8 cellular contexts compared by ENCODE assay signal in genomic region chr21:42878993-42879787, GRCh38. TPM values are rescaled to one million over a fixed set of nuclear protein-coding genes. Genes with fewer than 3 reads are reported as not detected.
A peak's percentile ranks its signal among the peaks of the same experiment; 100 is the strongest.
DNase-seq lines count a peak whose midpoint lies in the region; ATAC-seq and TF ChIP-seq lines count a peak whose summit lies in the region.

Gene WDR4 (minus strand): TSS chr21:42879539. CDS start chr21:42879495, 44 bp downstream.

- no peaks in the 10 kb centered on the region for H3K27me3 ChIP-seq in CD4-positive, CD25-positive, alpha-beta regulatory T cell (ENCODE audit: control insufficient read depth, insufficient read depth, low read length)
- no peaks in the 10 kb centered on the region for H3K27me3 ChIP-seq in left lung

- no peaks in the 10 kb centered on the region for H3K9me3 Mint-ChIP-seq in CD4-positive, CD25-positive, alpha-beta regulatory T cell
- no peaks in the 10 kb centered on the region for H3K9me3 Mint-ChIP-seq in dendritic cell treated with granulocyte-macrophage colony-stimulating factor and Interleukin-4, amounts not matched to agents 40 ng/mL and 50 ng/mL, for 4 days

- H3K27ac ChIP-seq in CD4-positive, CD25-positive, alpha-beta regulatory T cell (ENCODE audit: insufficient read depth, low read length, poor library complexity, severe bottlenecking) = peak within 1 kb of the TSS; percentile 85
- peak within 1 kb of the TSS; percentile 70 to 91 for H3K27ac ChIP-seq in left lung

- peak; percentile 93 for ATAC-seq in CD4-positive, CD25-positive, alpha-beta regulatory T cell (ENCODE audit: low read depth in 2 of 2)
- ATAC-seq in GM19438 (IDR thresholded peaks at IDR 0.05; ENCODE audit: low read depth, unreplicated experiment) (peak; percentile 77), HG03571 (IDR thresholded peaks at IDR 0.05; ENCODE audit: unreplicated experiment) (peak; percentile 69), left lung (peak; percentile 98)

- no peaks in the 10 kb centered on the region for H3K36me3 ChIP-seq in CD4-positive, CD25-positive, alpha-beta regulatory T cell (ENCODE audit: control insufficient read depth, insufficient read depth, low read length)
- H3K36me3 ChIP-seq in left lung = peaks cover 0 to 25% of the 10 kb centered on the region in 2 donors

- TF ChIP-seq CTCF in left lung (IDR thresholded peaks at IDR 0.05) = no peak

- peaks cover 16 to 38% (median 22%) of the 10 kb centered on the region in 4 donors for H3K4me1 Mint-ChIP-seq in CD4-positive, CD25-positive, alpha-beta regulatory T cell
- H3K4me1 Mint-ChIP-seq in dendritic cell treated with granulocyte-macrophage colony-stimulating factor and Interleukin-4, amounts not matched to agents 40 ng/mL and 50 ng/mL, for 4 days (ENCODE audit: low read depth) = peaks cover 24% of the 10 kb centered on the region

- peak within 1 kb of the TSS; percentile 93 to 99 (median 95) for H3K4me3 Mint-ChIP-seq in CD4-positive, CD25-positive, alpha-beta regulatory T cell
- peak within 1 kb of the TSS; percentile 82 for H3K4me3 Mint-ChIP-seq in dendritic cell treated with granulocyte-macrophage colony-stimulating factor and Interleukin-4, amounts not matched to agents 40 ng/mL and 50 ng/mL, for 4 days

- peak within 1 kb of the TSS; percentile 95 for H3K4me3 ChIP-seq in CD4-positive, CD25-positive, alpha-beta regulatory T cell (ENCODE audit: low read depth, low read length)
- peak within 1 kb of the TSS; percentile 91 to 99 for H3K4me3 ChIP-seq in left lung

- no peaks in the 10 kb centered on the region for H3K9me3 ChIP-seq in CD4-positive, CD25-positive, alpha-beta regulatory T cell (ENCODE audit: control insufficient read depth in 2 of 2, low read length in 2 of 2)
- H3K9me3 ChIP-seq in left lung = no peaks in the 10 kb centered on the region

- peaks cover 21% of the 10 kb centered on the region for H3K4me1 ChIP-seq in CD4-positive, CD25-positive, alpha-beta regulatory T cell (ENCODE audit: control insufficient read depth, insufficient read depth, low read length, poor library complexity, severe bottlenecking)
- peaks cover 13 to 24% of the 10 kb centered on the region in 2 donors for H3K4me1 ChIP-seq in left lung

- H3K27ac Mint-ChIP-seq in CD4-positive, CD25-positive, alpha-beta regulatory T cell = peak within 1 kb of the TSS; percentile 97 to 100 (median 99)
- H3K27ac Mint-ChIP-seq in dendritic cell treated with granulocyte-macrophage colony-stimulating factor and Interleukin-4, amounts not matched to agents 40 ng/mL and 50 ng/mL, for 4 days = peak within 1 kb of the TSS; percentile 93

- peaks cover 9% of the 10 kb centered on the region for H3K36me3 Mint-ChIP-seq in CD4-positive, CD25-positive, alpha-beta regulatory T cell
- H3K36me3 Mint-ChIP-seq in dendritic cell treated with granulocyte-macrophage colony-stimulating factor and Interleukin-4, amounts not matched to agents 40 ng/mL and 50 ng/mL, for 4 days (ENCODE audit: low read depth) = peaks cover 45% of the 10 kb centered on the region

- peak; percentile 97 to 99 (median 98) for DNase-seq in CD4-positive, CD25-positive, alpha-beta regulatory T cell
- peak; percentile 75 for DNase-seq in NCI-H774 (lab: John Stamatoyannopoulos, UW)
- peak; percentile 98 to 99 for DNase-seq in activated CD4-positive, alpha-beta T cell treated with anti-CD3 and anti-CD28 coated beads, Interleukin-2, amount 50 U/mL, for 4 hours
- DNase-seq in left lung = peak; percentile 96 to 99
- DNase-seq in stimulated activated CD4-positive, alpha-beta T cell treated with anti-CD3 and anti-CD28 coated beads, Interleukin-2, amount 100 ng/mL, for 4 hours (ENCODE audit: low read depth) = peak; percentile 97

- intact Hi-C loops in dendritic cell treated with granulocyte-macrophage colony-stimulating factor and Interleukin-4, amounts not matched to agents 40 ng/mL and 50 ng/mL, for 4 days (cut with micrococcal nuclease) = no loop called here
- intact Hi-C loops in left lung (cut with DNase I) = no loop called here

- H3K27me3 Mint-ChIP-seq in CD4-positive, CD25-positive, alpha-beta regulatory T cell = peaks cover 4% of the 10 kb centered on the region
- H3K27me3 Mint-ChIP-seq in dendritic cell treated with granulocyte-macrophage colony-stimulating factor and Interleukin-4, amounts not matched to agents 40 ng/mL and 50 ng/mL, for 4 days = no peaks in the 10 kb centered on the region

RNA-seq across cellular contexts. Expression of gene WDR4, which starts in this region (rescaled TPM):
- 18.4 TPM for total RNA-seq in CD4-positive, CD25-positive, alpha-beta regulatory T cell
- polyA plus RNA-seq in CD4-positive, CD25-positive, alpha-beta regulatory T cell = 1 to 10 TPM; 5.7 to 8.8 (median 7.4) TPM
- 10 to 100 TPM; 14.6 to 30.7 TPM for total RNA-seq in left lung

Comparison
In these comparisons a context has a peak if more than half of its experiments do, and no peak if none do; other contexts are left out.
1. Peak in every context shown above with its lines: DNase-seq, ATAC-seq, H3K4me3 ChIP-seq and H3K27ac ChIP-seq.